ENCODE assay signal across 2 cellular contexts in genomic region chr11:77046060-77046501, GRCh38.
TF ChIP-seq lines count a peak whose summit lies in the region.

No MANE protein-coding gene starts in this region.

TF ChIP-seq in WTC11, 78 proteins besides CTCF, POLR2A, EP300 and RAD21 (continued from another document):
- 0 out of 2 replicates have a peak, but pooled peaks have one; percentile 24 for TF ChIP-seq ARID4B (CRISPR knock-in tag; IDR thresholded peaks at IDR 0.05; ENCODE audit: borderline replicate concordance)
- no peak for TF ChIP-seq ESRRA (CRISPR knock-in tag; IDR thresholded peaks at IDR 0.05; ENCODE audit: borderline replicate concordance)
- TF ChIP-seq FOXP4 (CRISPR knock-in tag; IDR thresholded peaks at IDR 0.05) = peak; percentile 19; the same call in 1 of the 2 replicates

TF ChIP-seq in HepG2, 621 proteins besides CTCF, POLR2A, EP300 and RAD21 (continued from another document and continues in another):
- TF ChIP-seq AFF4 (CRISPR knock-in tag; IDR thresholded peaks at IDR 0.05) (no peak), CC2D1A (CRISPR knock-in tag; IDR thresholded peaks at IDR 0.05) (no peak), RXRA (CRISPR knock-in tag; IDR thresholded peaks at IDR 0.05) (peak; percentile 48; the same call in 1 of the 2 replicates), MAF1 (CRISPR knock-in tag; IDR thresholded peaks at IDR 0.05; ENCODE audit: borderline replicate concordance) (no peak), JDP2 (CRISPR knock-in tag; IDR thresholded peaks at IDR 0.05; ENCODE audit: borderline replicate concordance) (no peak), POGK (CRISPR knock-in tag; conservative IDR thresholded peaks at IDR 0.05) (peak; percentile 77), ZBTB38 (CRISPR knock-in tag; IDR thresholded peaks at IDR 0.05) (0 out of 2 replicates have a peak, but pooled peaks have one; percentile 29), ZBTB1 (CRISPR knock-in tag; IDR thresholded peaks at IDR 0.05; ENCODE audit: borderline replicate concordance) (peak; percentile 67; the same call in 1 of the 2 replicates), NONO (IDR thresholded peaks at IDR 0.05) (no peak), NONO (CRISPR knock-in tag; conservative IDR thresholded peaks at IDR 0.05) (0 out of 2 replicates have a peak, but pooled peaks have one; percentile 32), ZNF670 (CRISPR knock-in tag; IDR thresholded peaks at IDR 0.05; ENCODE audit: borderline replicate concordance) (no peak), ZNF574 (CRISPR knock-in tag; IDR thresholded peaks at IDR 0.05) (0 out of 2 replicates have a peak, but pooled peaks have one; percentile 19), EEA1 (CRISPR knock-in tag; IDR thresholded peaks at IDR 0.05; ENCODE audit: borderline replicate concordance) (no peak), ZNF672 (CRISPR knock-in tag; IDR thresholded peaks at IDR 0.05) (no peak), HOXA3 (CRISPR knock-in tag; IDR thresholded peaks at IDR 0.05) (peak; percentile 64), MIER3 (CRISPR knock-in tag; IDR thresholded peaks at IDR 0.05; ENCODE audit: borderline replicate concordance) (no peak), ZNF550 (CRISPR knock-in tag; IDR thresholded peaks at IDR 0.05; ENCODE audit: borderline replicate concordance) (no peak), YEATS4 (CRISPR knock-in tag; IDR thresholded peaks at IDR 0.05; ENCODE audit: borderline replicate concordance) (no peak), PRDM15 (CRISPR knock-in tag; IDR thresholded peaks at IDR 0.05) (0 out of 2 replicates have a peak, but pooled peaks have one; percentile 24), ZNF501 (CRISPR knock-in tag; IDR thresholded peaks at IDR 0.05) (peak; percentile 61; the same call in 1 of the 2 replicates), ZNF749 (CRISPR knock-in tag; IDR thresholded peaks at IDR 0.05; ENCODE audit: borderline replicate concordance) (no peak), SMC3 (IDR thresholded peaks at IDR 0.05; ENCODE audit: low read length) (peak; percentile 19; the same call in 1 of the 2 replicates), ZFP91 (CRISPR knock-in tag; IDR thresholded peaks at IDR 0.05; ENCODE audit: borderline replicate concordance) (peak; percentile 62; the same call in 1 of the 2 replicates), ZNF567 (CRISPR knock-in tag; IDR thresholded peaks at IDR 0.05; ENCODE audit: borderline replicate concordance) (no peak), CREB3 (CRISPR knock-in tag; IDR thresholded peaks at IDR 0.05) (no peak), ZNF564 (CRISPR knock-in tag; IDR thresholded peaks at IDR 0.05) (no peak), ZEB1 (IDR thresholded peaks at IDR 0.05; ENCODE audit: insufficient replicate concordance, low read depth) (peak; percentile 58), HMGXB4 (CRISPR knock-in tag; IDR thresholded peaks at IDR 0.05; ENCODE audit: borderline replicate concordance in 1 of 2, low read depth in 1 of 2) (peak; percentile 65 to 77; a peak in 2 of 4 replicates), SOX13 (IDR thresholded peaks at IDR 0.05) (no peak), SOX13 (CRISPR knock-in tag; conservative IDR thresholded peaks at IDR 0.05 in 1 of 2, IDR thresholded peaks at IDR 0.05 in 1 of 2) (no peak), ZBTB46 (CRISPR knock-in tag; IDR thresholded peaks at IDR 0.05; ENCODE audit: borderline replicate concordance) (no peak), TAF1 (CRISPR knock-in tag; IDR thresholded peaks at IDR 0.05) (no peak), TOPORS (CRISPR knock-in tag; IDR thresholded peaks at IDR 0.05) (0 out of 2 replicates have a peak, but pooled peaks have one; percentile 29), HNF4A (CRISPR knock-in tag; IDR thresholded peaks at IDR 0.05) (no peak), ZNF275 (CRISPR knock-in tag; IDR thresholded peaks at IDR 0.05; ENCODE audit: borderline replicate concordance) (0 out of 2 replicates have a peak, but pooled peaks have one; percentile 56), MYC (CRISPR knock-in tag; IDR thresholded peaks at IDR 0.05; ENCODE audit: borderline replicate concordance) (peak; percentile 31; the same call in 1 of the 2 replicates), ARNT2 (CRISPR knock-in tag; IDR thresholded peaks at IDR 0.05; ENCODE audit: low read depth) (0 out of 2 replicates have a peak, but pooled peaks have one; percentile 25)
